9 cellular contexts compared by ENCODE assay signal in the genomic region with DNA sequence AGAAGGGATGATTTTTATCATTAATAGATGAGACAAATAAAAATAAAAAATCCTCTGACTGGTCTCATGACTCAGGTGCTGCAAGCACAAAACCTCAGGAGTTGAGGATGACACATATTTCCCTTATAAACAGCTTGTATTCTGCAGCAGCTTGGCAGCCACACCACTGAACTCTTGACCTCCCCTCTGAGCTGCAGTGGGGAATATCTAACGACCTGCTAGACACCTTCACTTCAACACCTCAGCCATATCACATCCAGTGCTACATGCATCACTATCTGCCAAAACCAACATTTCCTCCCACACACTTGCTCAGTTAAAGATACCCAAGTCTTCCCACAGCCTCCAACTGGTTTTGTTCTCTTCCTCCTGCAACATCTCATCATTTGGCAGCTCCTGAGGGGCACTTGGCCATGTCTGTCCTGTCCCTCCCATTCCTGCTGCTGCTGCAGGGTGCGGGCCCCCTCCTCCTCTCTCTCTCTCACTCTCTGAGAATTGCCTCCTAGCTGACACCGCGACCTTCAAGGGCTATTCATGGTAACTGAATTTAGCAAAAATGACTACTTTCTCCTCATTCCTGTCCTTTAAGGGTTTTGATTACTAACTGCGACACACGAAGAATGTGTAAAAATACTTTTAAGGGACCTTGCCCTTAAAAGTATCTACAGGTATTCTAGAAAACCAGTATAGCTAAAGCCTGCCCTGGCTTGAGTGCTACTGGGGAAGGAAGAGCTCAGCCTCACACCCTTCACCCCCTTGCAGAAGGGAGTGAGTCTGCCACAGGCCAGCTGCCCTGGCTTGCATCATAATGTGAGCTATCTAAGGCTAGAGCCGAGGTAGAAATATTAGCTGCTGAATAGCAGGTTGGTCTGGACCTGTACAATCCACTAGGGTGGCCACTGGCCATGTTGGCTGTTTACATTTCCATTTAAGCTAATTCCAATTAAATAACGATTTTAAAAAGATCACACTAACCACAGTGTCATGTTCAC. TPM values are rescaled to one million over a fixed set of nuclear protein-coding genes. Genes with fewer than 3 reads are reported as not detected.
A peak's percentile ranks its signal among the peaks of the same experiment; 100 is the strongest.
DNase-seq lines count a peak whose midpoint lies in the region; ATAC-seq and TF ChIP-seq lines count a peak whose summit lies in the region.
"Had no signal": no experiment of that assay in that cellular context is flagged by ENCODE, and none has a peak within 500 bp of the region (broad histone marks: within the 10 kb centered on the region; RNA-seq: fewer than 3 reads in every experiment).

No MANE protein-coding gene starts in this region.

- H3K4me3 Mint-ChIP-seq in T-helper 17 cell (no peak overlapping the region), Caco-2 (ENCODE audit: unreplicated experiment) (no peak overlapping the region)

- in situ Hi-C loops in brain microvascular endothelial cell (cut with HindIII; ENCODE audit: low pct_ligation_motif_present, low sequenced_read_pairs), result no loop called here

- CTCF ChIA-PET in Caco-2 (lab: Charles Lee), result interaction anchor here (0.6 to 1.0 kb wide), 2 partner anchors 14 to 1088 kb away, joined by 3 to 4 read pairs; no protein-coding TSS in a partner anchor

- H3K27ac ChIP-seq in brain microvascular endothelial cell (no peak overlapping the region), ovary (no peak overlapping the region)

- intact Hi-C loops in ovary (cut with DNase I), result no loop called here
- intact Hi-C loops in Caco-2 (cut with micrococcal nuclease; ENCODE audit: unreplicated experiment), result no loop called here

- TF ChIP-seq POLR2A in ovary (IDR thresholded peaks at IDR 0.05), result no peak

- peaks cover 28% of the 10 kb centered on the region for H3K4me1 Mint-ChIP-seq in T-helper 17 cell
- H3K4me1 Mint-ChIP-seq in Caco-2 (ENCODE audit: low read depth, unreplicated experiment), result no peaks in the 10 kb centered on the region

- no peak for TF ChIP-seq CTCF in brain microvascular endothelial cell (IDR thresholded peaks at IDR 0.05; ENCODE audit: low read depth, low read length, missing control alignments)
- no peak for TF ChIP-seq CTCF in ovary (IDR thresholded peaks at IDR 0.05)
- no peak for TF ChIP-seq CTCF in Caco-2 (IDR thresholded peaks at IDR 0.05; ENCODE audit: insufficient read depth in 1 of 2, low read depth in 1 of 2, low read length in 1 of 2, severe bottlenecking in 1 of 2, unreplicated experiment in 1 of 2)

- POLR2A ChIA-PET in Caco-2 (lab: Charles Lee), result interaction anchor here (0.6 kb wide), 1 partner anchor 254 kb away, joined by 3 read pairs; no protein-coding TSS in a partner anchor

- H3K36me3 ChIP-seq in brain microvascular endothelial cell (replicated peaks), result no peaks in the 10 kb centered on the region
- H3K36me3 ChIP-seq in ovary, result no peaks in the 10 kb centered on the region
- no peaks in the 10 kb centered on the region for H3K36me3 ChIP-seq in Caco-2 (ENCODE audit: control insufficient read depth, insufficient read depth, low read length)

- H3K9me3 Mint-ChIP-seq in Caco-2 (ENCODE audit: unreplicated experiment), result no peaks in the 10 kb centered on the region

- WGBS in ovary, 3 donors, result 22 to 34% (median 28%) methylated on average over 8 of the region's 8 CpGs

- TF ChIP-seq EP300 in ovary (IDR thresholded peaks at IDR 0.05), result no peak

- no peak overlapping the region for H3K27ac Mint-ChIP-seq in T-helper 17 cell
- H3K27ac Mint-ChIP-seq in Caco-2 (ENCODE audit: unreplicated experiment), result no peak overlapping the region

- DNase-seq in HCEC 1CT, result peak; percentile 4
- DNase-seq in T-helper 17 cell, result no peak
- DNase-seq in brain microvascular endothelial cell, result peak; percentile 3
- DNase-seq in stimulated activated CD8-positive, alpha-beta memory T cell treated with anti-CD3 and anti-CD28 coated beads, Interleukin-12 subunit alpha, Interleukin-12 subunit beta, amount 100 ng/mL, for 24 hours (ENCODE audit: extremely low read depth), result peak; percentile 11
- DNase-seq in ovary, result no peak
- DNase-seq in Caco-2, result no peak

- peaks cover 31% of the 10 kb centered on the region for H3K27me3 Mint-ChIP-seq in T-helper 17 cell
- H3K27me3 Mint-ChIP-seq in Caco-2 (ENCODE audit: insufficient read depth, unreplicated experiment), result peaks cover 2% of the 10 kb centered on the region

- H3K36me3 Mint-ChIP-seq in T-helper 17 cell (ENCODE audit: low read depth) (no peaks in the 10 kb centered on the region), Caco-2 (ENCODE audit: insufficient read depth, unreplicated experiment) (no peaks in the 10 kb centered on the region)

- H3K4me1 ChIP-seq in ovary (ENCODE audit: insufficient read depth) (no peaks in the 10 kb centered on the region), Caco-2 (no peaks in the 10 kb centered on the region)

- H3K27me3 ChIP-seq in brain microvascular endothelial cell (replicated peaks), result no peaks in the 10 kb centered on the region
- no peaks in the 10 kb centered on the region for H3K27me3 ChIP-seq in ovary
- H3K27me3 ChIP-seq in Caco-2 (replicated peaks; ENCODE audit: control insufficient read depth, insufficient read depth, low read length), result no peaks in the 10 kb centered on the region

- ATAC-seq in T-helper 17 cell (peak; percentile 71), HG03045 (IDR thresholded peaks at IDR 0.05; ENCODE audit: unreplicated experiment) (no peak), HG03457 (IDR thresholded peaks at IDR 0.05; ENCODE audit: unreplicated experiment) (no peak)

- no peak overlapping the region for H3K4me3 ChIP-seq in brain microvascular endothelial cell (ENCODE audit: low read depth, low read length)
- H3K4me3 ChIP-seq in ovary, result no peak overlapping the region
- H3K4me3 ChIP-seq in Caco-2 (ENCODE audit: low read depth, low read length), result no peak overlapping the region

- no TSS peak for BruUV-seq in Caco-2 (replicated peaks; lab: Mats Ljungman, UMichigan)

- H3K9me3 ChIP-seq in T-helper 17 cell (ENCODE audit: control insufficient read depth, low read length, poor library complexity, severe bottlenecking) (no peaks in the 10 kb centered on the region), ovary (no peaks in the 10 kb centered on the region), Caco-2 (no peaks in the 10 kb centered on the region)

RNA-seq across cellular contexts. Expression of a gene that starts 5.0 kb away (rescaled TPM):
- 1 to 10 TPM; 4.0 to 4.7 TPM for total RNA-seq in T-helper 17 cell
- total RNA-seq in ovary, result under 1 TPM in 3 of 7 donors, not detected in 4; 0.08 to 0.24 (median 0.10) TPM
- under 1 TPM in 1 of 2 donors, not detected in 1; 0.05 TPM for polyA plus RNA-seq in ovary
- total RNA-seq in Caco-2 (2022), result not detected in 2 replicates
- total RNA-seq: endothelial cell of umbilical vein had no signal
- polyA plus RNA-seq: endothelial cell of umbilical vein had no signal

RNA-seq across cellular contexts. Expression of a gene that starts 39.4 kb away (rescaled TPM):
- total RNA-seq in T-helper 17 cell (10 to 100 TPM; 13.0 to 18.1 TPM), ovary (10 to 100 TPM; 12.4 to 30.6 (median 17.3) TPM), Caco-2 (2022) (8.0 and 9.1 TPM in 2 replicates)
- polyA plus RNA-seq in ovary, result 10 to 100 TPM; 12.3 to 22.1 TPM

Comparison
In these comparisons a context has a peak if more than half of its experiments do, and no peak if none do; other contexts are left out.
1. DNase-seq: peak in HCEC 1CT (single experiment), brain microvascular endothelial cell (single experiment) and stimulated activated CD8-positive, alpha-beta memory T cell treated with anti-CD3 and anti-CD28 coated beads, Interleukin-12 subunit alpha, Interleukin-12 subunit beta, amount 100 ng/mL, for 24 hours (single experiment); none in T-helper 17 cell (0 of 3), ovary (0 of 5) and Caco-2 (0 of 2).